Comparison of ENCODE assay signal across 1 cellular context in genomic region chr20:43460172-43460829, GRCh38.
TF ChIP-seq lines count a peak whose summit lies in the region.

No MANE protein-coding gene starts in this region.

TF ChIP-seq in GM23338, 12 proteins besides CTCF, POLR2A, EP300 and RAD21 (continued from another document):
- TF ChIP-seq ZNF462 (CRISPR knock-in tag; IDR thresholded peaks at IDR 0.05) (no peak), CREB1 (CRISPR knock-in tag; IDR thresholded peaks at IDR 0.05; ENCODE audit: low read depth) (no peak)
